ENCODE assay signal across 19 cellular contexts in the genomic region with DNA sequence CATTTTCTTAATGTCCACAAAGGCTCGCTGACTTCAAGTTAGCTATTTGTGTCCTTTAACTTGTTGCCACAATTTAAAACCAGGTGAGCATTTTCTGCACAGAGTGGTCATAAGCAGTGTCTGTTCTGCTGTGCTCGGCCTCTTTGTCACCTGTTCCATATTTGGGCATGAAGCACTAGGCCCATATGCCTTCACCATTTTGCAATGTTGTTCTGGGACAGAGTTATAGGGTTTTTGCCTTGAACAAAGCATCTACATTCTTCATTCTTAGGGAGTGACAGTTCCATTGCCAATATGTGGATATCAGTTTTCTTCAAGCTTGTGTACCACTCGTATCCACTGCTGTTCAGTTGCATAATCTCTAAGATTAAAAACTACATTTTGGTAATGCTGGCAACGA.
"Had no signal": no experiment of that assay in that cellular context is flagged by ENCODE, and none has a peak within 500 bp of the region (broad histone marks: within the 10 kb centered on the region; RNA-seq: fewer than 3 reads in every experiment).

No MANE protein-coding gene starts in this region.

- H3K27ac Mint-ChIP-seq: activated naive CD4-positive, alpha-beta T cell treated with anti-CD3 and anti-CD28 coated beads, Interleukin-2, amount 50 U/mL, for 24 hours; nephron progenitor cell; T-helper 1 cell treated with Interleukin-12 subunit alpha and Interleukin-12 subunit beta and Interleukin-4 antibody, amounts not matched to agents 30 μg/mL and 1 μg/mL, for 36 hours had no signal

- DNase-seq: activated CD4-positive, alpha-beta T cell treated with anti-CD3 and anti-CD28 coated beads, Interleukin-2, amount 50 U/mL, for 1 hour; activated CD4-positive, CD25-positive, alpha-beta regulatory T cell; activated effector memory CD4-positive, alpha-beta T cell treated with Interleukin-2 at 50 U/mL for 16 hours; activated T-cell treated with anti-CD3 and anti-CD28 coated beads for 4 hours; anterior cingulate cortex; mammary epithelial cell; mucosa of descending colon; nephron progenitor cell; stimulated activated CD4-positive, alpha-beta T cell treated with anti-CD3 and anti-CD28 coated beads, Interleukin-12 subunit alpha, Interleukin-12 subunit beta, amount 100 ng/mL, for 4 hours; stimulated activated naive CD8-positive, alpha-beta T cell treated with anti-CD3 and anti-CD28 coated beads, Interleukin-15, Interleukin-2, amounts not matched to agents 100 U/mL and 50 U/mL, for 24 hours; testis had no signal

- H3K27me3 Mint-ChIP-seq: activated naive CD4-positive, alpha-beta T cell treated with anti-CD3 and anti-CD28 coated beads, Interleukin-2, amount 50 U/mL, for 24 hours had no signal

- H3K27me3 ChIP-seq: breast epithelium, testis had no signal

- H3K9me3 Mint-ChIP-seq: activated naive CD4-positive, alpha-beta T cell treated with anti-CD3 and anti-CD28 coated beads, Interleukin-2, amount 50 U/mL, for 24 hours; nephron progenitor cell; T-helper 1 cell treated with Interleukin-12 subunit alpha and Interleukin-12 subunit beta and Interleukin-4 antibody, amounts not matched to agents 30 μg/mL and 1 μg/mL, for 36 hours had no signal

- H3K27ac ChIP-seq: prostate gland, testis had no signal

- FAIRE-seq: endometrium, urothelium cell line had no signal

- ATAC-seq: esophagus mucosa, mucosa of descending colon, sciatic nerve had no signal

- H3K36me3 ChIP-seq: breast epithelium, prostate gland had no signal

- H3K36me3 Mint-ChIP-seq: activated naive CD4-positive, alpha-beta T cell treated with anti-CD3 and anti-CD28 coated beads, Interleukin-2, amount 50 U/mL, for 24 hours had no signal

- H3K4me3 Mint-ChIP-seq: activated naive CD4-positive, alpha-beta T cell treated with anti-CD3 and anti-CD28 coated beads, Interleukin-2, amount 50 U/mL, for 24 hours; nephron progenitor cell; T-helper 1 cell treated with Interleukin-12 subunit alpha and Interleukin-12 subunit beta and Interleukin-4 antibody, amounts not matched to agents 30 μg/mL and 1 μg/mL, for 36 hours had no signal

- H3K9me3 ChIP-seq: breast epithelium, mucosa of descending colon, prostate gland, testis had no signal

- H3K4me3 ChIP-seq: breast epithelium, mucosa of descending colon, prostate gland, testis had no signal
